Comparison of ENCODE assay signal across 24 cellular contexts in the genomic region with DNA sequence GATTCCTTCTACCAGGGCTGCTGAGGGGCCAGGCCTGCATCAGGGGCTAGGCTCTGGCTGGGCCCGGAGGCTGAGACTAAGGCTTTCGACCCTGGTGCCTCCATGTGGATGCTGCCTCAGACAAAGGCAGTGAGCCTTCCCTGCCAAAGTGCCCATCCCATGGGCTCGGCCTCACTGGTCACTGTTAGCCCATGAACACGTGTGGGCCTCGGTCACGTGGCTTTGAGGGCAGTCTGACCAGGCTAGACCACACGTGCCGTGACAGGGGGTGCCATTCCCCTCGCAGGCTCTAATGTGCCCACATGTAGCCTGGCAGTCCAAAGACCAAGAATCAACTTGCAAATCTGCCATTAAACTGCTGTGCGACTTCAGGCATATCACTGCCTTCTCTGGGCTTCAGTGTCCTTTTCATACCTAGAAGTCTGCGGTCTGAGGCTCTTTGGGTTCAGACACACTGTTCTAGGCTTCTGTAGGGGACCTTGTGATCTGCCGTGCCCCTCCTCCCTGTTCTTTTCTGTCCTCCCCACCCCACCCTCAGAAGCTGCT.
"Had no signal": no experiment of that assay in that cellular context is flagged by ENCODE, and none has a peak within 500 bp of the region (broad histone marks: within the 10 kb centered on the region; RNA-seq: fewer than 3 reads in every experiment).

No MANE protein-coding gene starts in this region.

- H3K36me3 ChIP-seq: ovary, sigmoid colon, thoracic aorta had no signal

- DNase-seq: effector memory CD8-positive, alpha-beta T cell; foreskin fibroblast; glutamatergic neuron; islet precursor cell; left cardiac atrium; natural killer cell; nucleus accumbens; ovary; sigmoid colon; stimulated activated CD4-positive, alpha-beta T cell treated with anti-CD3 and anti-CD28 coated beads, Interleukin-12 subunit alpha, Interleukin-12 subunit beta, amount 100 ng/mL, for 4 hours; stimulated activated naive CD4-positive, alpha-beta T cell; stomach; substantia nigra; trophoblast cell had no signal

- H3K4me3 Mint-ChIP-seq: effector memory CD8-positive, alpha-beta T cell; memory B cell; mesothelial cell of epicardium; natural killer cell; neural crest cell had no signal

- H3K9me3 ChIP-seq: esophagus muscularis mucosa, gastroesophageal sphincter, ovary, right atrium auricular region, sigmoid colon, stomach, thoracic aorta had no signal

- H3K36me3 Mint-ChIP-seq: memory B cell, natural killer cell had no signal

- H3K27me3 ChIP-seq: esophagus muscularis mucosa, gastroesophageal sphincter, ovary, right atrium auricular region, sigmoid colon had no signal

- H3K27ac Mint-ChIP-seq: effector memory CD8-positive, alpha-beta T cell; memory B cell; mesothelial cell of epicardium; natural killer cell had no signal

- H3K4me3 ChIP-seq: coronary artery, esophagus muscularis mucosa, gastroesophageal sphincter, ovary, right atrium auricular region, sigmoid colon, skin epidermis, stomach, thoracic aorta had no signal

- ATAC-seq: effector memory CD8-positive, alpha-beta T cell; gastroesophageal sphincter; left cardiac atrium; natural killer cell had no signal

- H3K27ac ChIP-seq: coronary artery, epithelial cell of prostate, esophagus muscularis mucosa, gastroesophageal sphincter, ovary, right atrium auricular region, sigmoid colon, stomach, thoracic aorta had no signal

- H3K9me3 Mint-ChIP-seq: effector memory CD8-positive, alpha-beta T cell; memory B cell; mesothelial cell of epicardium; natural killer cell; neural crest cell had no signal

- H3K4me1 Mint-ChIP-seq: mesothelial cell of epicardium, natural killer cell had no signal

- H3K4me1 ChIP-seq: esophagus muscularis mucosa, gastroesophageal sphincter, right atrium auricular region, sigmoid colon, stomach had no signal
